14 cellular contexts compared by ENCODE assay signal in the genomic region with DNA sequence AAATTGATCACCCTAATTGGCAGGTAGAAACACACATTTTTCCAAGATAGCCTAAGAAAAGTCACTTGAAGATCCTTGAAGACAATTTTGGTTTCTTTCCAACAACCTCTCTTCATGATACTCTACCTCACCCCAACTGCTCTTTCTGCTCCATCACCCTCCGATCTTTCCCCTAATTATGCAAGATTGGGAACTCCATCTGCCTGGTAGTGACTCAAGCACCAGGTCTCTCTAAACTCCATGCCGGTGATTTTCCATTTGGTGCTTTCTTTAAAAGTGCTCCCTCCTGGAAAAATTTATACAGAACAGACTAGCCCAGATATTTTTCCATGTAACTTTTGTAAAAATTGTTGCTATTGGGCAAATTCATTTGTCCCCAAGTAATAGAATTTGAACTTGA. TPM values are rescaled to one million over a fixed set of nuclear protein-coding genes. Genes with fewer than 3 reads are reported as not detected.
DNase-seq lines count a peak whose midpoint lies in the region; ATAC-seq and TF ChIP-seq lines count a peak whose summit lies in the region.
"Had no signal": no experiment of that assay in that cellular context is flagged by ENCODE, and none has a peak within 500 bp of the region (broad histone marks: within the 10 kb centered on the region; RNA-seq: fewer than 3 reads in every experiment).

No MANE protein-coding gene starts in this region.

- no peak overlapping the region for H3K4me3 ChIP-seq in KMS-11 (IDR thresholded peaks at IDR 0.05; ENCODE audit: insufficient read depth, low read depth, low read length)

- H3K4me1 ChIP-seq in KMS-11 (ENCODE audit: low read depth, poor library complexity, severe bottlenecking), result peaks cover 20% of the 10 kb centered on the region

- TF ChIP-seq CTCF in KMS-11 (conservative IDR thresholded peaks at IDR 0.05; ENCODE audit: low read depth, low read length), result no peak

- H3K9me3 Mint-ChIP-seq in activated naive CD8-positive, alpha-beta T cell treated with anti-CD3 and anti-CD28 coated beads, Interleukin-2, amount 50 U/mL, for 24 hours, result peaks cover 9% of the 10 kb centered on the region
- H3K9me3 Mint-ChIP-seq in natural killer cell treated with Interleukin-12 subunit alpha and Interleukin-12 subunit beta and Interleukin-15 and Interleukin-18, amount 100 ng/mL, for 72 hours, result peaks cover 4% of the 10 kb centered on the region

- H3K36me3 ChIP-seq in KMS-11 (ENCODE audit: insufficient read depth), result no peaks in the 10 kb centered on the region

- H4K20me1 ChIP-seq in KMS-11 (ENCODE audit: insufficient read depth), result no peaks in the 10 kb centered on the region

- H3K4me2 ChIP-seq in KMS-11, result peak overlapping the region; percentile 66; the same call in 1 of the 2 replicates

- no peak overlapping the region for H3K27ac ChIP-seq in KMS-11

- no peak overlapping the region for H3K27ac Mint-ChIP-seq in activated naive CD8-positive, alpha-beta T cell treated with anti-CD3 and anti-CD28 coated beads, Interleukin-2, amount 50 U/mL, for 24 hours
- peak overlapping the region in 1 of 2 donors; percentile 78 for H3K27ac Mint-ChIP-seq in natural killer cell treated with Interleukin-12 subunit alpha and Interleukin-12 subunit beta and Interleukin-15 and Interleukin-18, amount 100 ng/mL, for 72 hours
- H3K27ac Mint-ChIP-seq: dendritic cell treated with granulocyte-macrophage colony-stimulating factor and Interleukin-4, amounts not matched to agents 40 ng/mL and 50 ng/mL, for 4 days had no signal

- peaks cover 17% of the 10 kb centered on the region for H3K79me2 ChIP-seq in KMS-11 (ENCODE audit: insufficient read depth, low read depth)

- peak overlapping the region; percentile 76; the same call in 1 of the 2 replicates for H2AFZ ChIP-seq in KMS-11 (ENCODE audit: low read depth)

- H3K36me3 Mint-ChIP-seq in activated naive CD8-positive, alpha-beta T cell treated with anti-CD3 and anti-CD28 coated beads, Interleukin-2, amount 50 U/mL, for 24 hours (ENCODE audit: low read depth), result peaks cover 6% of the 10 kb centered on the region
- peaks cover 10% of the 10 kb centered on the region for H3K36me3 Mint-ChIP-seq in natural killer cell treated with Interleukin-12 subunit alpha and Interleukin-12 subunit beta and Interleukin-15 and Interleukin-18, amount 100 ng/mL, for 72 hours

- H3K4me1 Mint-ChIP-seq in activated naive CD8-positive, alpha-beta T cell treated with anti-CD3 and anti-CD28 coated beads, Interleukin-2, amount 50 U/mL, for 24 hours, result peaks cover 35% of the 10 kb centered on the region
- H3K4me1 Mint-ChIP-seq in natural killer cell treated with Interleukin-12 subunit alpha and Interleukin-12 subunit beta and Interleukin-15 and Interleukin-18, amount 100 ng/mL, for 72 hours (ENCODE audit: low read depth in 2 of 2), result peaks cover 27 to 36% of the 10 kb centered on the region in 2 donors

- in situ Hi-C loops in Caki2 (cut with HindIII; ENCODE audit: low pct_unique_long_range_greater_than_20kb, low sequenced_read_pairs), result no loop called here

- H3K4me3 Mint-ChIP-seq in activated naive CD8-positive, alpha-beta T cell treated with anti-CD3 and anti-CD28 coated beads, Interleukin-2, amount 50 U/mL, for 24 hours, result peak overlapping the region; percentile 12
- H3K4me3 Mint-ChIP-seq in natural killer cell treated with Interleukin-12 subunit alpha and Interleukin-12 subunit beta and Interleukin-15 and Interleukin-18, amount 100 ng/mL, for 72 hours, result peak overlapping the region; percentile 88

- peak; percentile 84 for DNase-seq in Caki2 (ENCODE audit: low read depth)
- DNase-seq in activated naive CD8-positive, alpha-beta T cell treated with anti-CD3 and anti-CD28 coated beads, Interleukin-2, amount 50 U/mL, for 24 hours, result no peak
- no peak for DNase-seq in natural killer cell treated with Interleukin-12 subunit alpha and Interleukin-12 subunit beta and Interleukin-15 and Interleukin-18, amount 100 ng/mL, for 72 hours (ENCODE audit: low spot score)
- no peak for DNase-seq in NCI-H82 (lab: John Stamatoyannopoulos, UW)
- DNase-seq: activated CD4-positive, alpha-beta T cell treated with anti-CD3 and anti-CD28 coated beads, Interleukin-2, amount 50 U/mL, for 48 hours; activated naive CD8-positive, alpha-beta T cell treated with anti-CD3 and anti-CD28 coated beads, Interleukin-2, amount 10 ng/mL, durations not matched to agents 7 days and 5 days; gastrocnemius medialis; H7; islet precursor cell; NCI-H1694 had no signal

- no peaks in the 10 kb centered on the region for H3K27me3 ChIP-seq in KMS-11 (ENCODE audit: insufficient read depth, low read depth)
- H3K27me3 ChIP-seq: gastrocnemius medialis had no signal

- no peak for ATAC-seq in activated naive CD8-positive, alpha-beta T cell treated with anti-CD3 and anti-CD28 coated beads, Interleukin-2, amount 50 U/mL, for 24 hours
- no peak for ATAC-seq in natural killer cell treated with Interleukin-12 subunit alpha and Interleukin-12 subunit beta and Interleukin-15 and Interleukin-18, amount 100 ng/mL, for 72 hours
- ATAC-seq in HG03342 (IDR thresholded peaks at IDR 0.05; ENCODE audit: unreplicated experiment) (no peak), GM18873 (IDR thresholded peaks at IDR 0.05; ENCODE audit: low FRiP score, unreplicated experiment) (no peak)

- no peaks in the 10 kb centered on the region for H3K27me3 Mint-ChIP-seq in activated naive CD8-positive, alpha-beta T cell treated with anti-CD3 and anti-CD28 coated beads, Interleukin-2, amount 50 U/mL, for 24 hours
- no peaks in the 10 kb centered on the region for H3K27me3 Mint-ChIP-seq in natural killer cell treated with Interleukin-12 subunit alpha and Interleukin-12 subunit beta and Interleukin-15 and Interleukin-18, amount 100 ng/mL, for 72 hours

- H3K9ac ChIP-seq in KMS-11, result no peak overlapping the region

RNA-seq across cellular contexts. Expression of a gene that starts 1.1 kb away (rescaled TPM):
- total RNA-seq in Caki2 (2014; rRNA removed; shearing (Covaris generic); ENCODE audit: low replicate concordance), result 2,179 and 2,713 TPM in 2 replicates
- 100 to 1,000 TPM; 102 to 115 TPM for total RNA-seq in natural killer cell treated with Interleukin-12 subunit alpha and Interleukin-12 subunit beta and Interleukin-15 and Interleukin-18, amount 100 ng/mL, for 72 hours

Comparison
In these comparisons a context has a peak if more than half of its experiments do, and no peak if none do; other contexts are left out.
1. RNA of a gene that starts 1.1 kb away (total RNA-seq): 2,179 to 2,713 TPM in Caki2; 102 to 115 TPM in natural killer cell treated with Interleukin-12 subunit alpha and Interleukin-12 subunit beta and Interleukin-15 and Interleukin-18, amount 100 ng/mL, for 72 hours; every median in the first group is over 10 times any median in the second.